23 cellular contexts compared by ENCODE assay signal in genomic region chr10:4481192-4481591, GRCh38.
"Had no signal": no experiment of that assay in that cellular context is flagged by ENCODE, and none has a peak within 500 bp of the region (broad histone marks: within the 10 kb centered on the region; RNA-seq: fewer than 3 reads in every experiment).

No MANE protein-coding gene starts in this region.

- H3K4me1 ChIP-seq: gastrocnemius medialis, lower lobe of right lung, psoas muscle, sigmoid colon, suprapubic skin, transverse colon, upper lobe of right lung, uterus had no signal

- DNase-seq: cortex of kidney; dorsolateral prefrontal cortex; effector CD4-positive, alpha-beta T cell; foreskin fibroblast; gastrocnemius medialis; left ventricle myocardium superior; lower lobe of right lung; naive thymus-derived CD8-positive, alpha-beta T cell; occipital lobe; ovary; posterior cingulate gyrus; psoas muscle; right cardiac atrium; sigmoid colon; stimulated activated CD4-positive, alpha-beta T cell treated with anti-CD3 and anti-CD28 coated beads, Interleukin-2, amount 100 ng/mL, for 24 hours; stimulated activated CD4-positive, alpha-beta T cell treated with anti-CD3 and anti-CD28 coated beads, Interleukin-4, amount 100 ng/mL, for 24 hours; stimulated activated naive CD4-positive, alpha-beta T cell treated with Interleukin-2 at 50 U/mL for 16 hours; transverse colon; upper lobe of right lung; uterus had no signal

- H3K4me1 Mint-ChIP-seq: naive thymus-derived CD8-positive, alpha-beta T cell had no signal

- H3K36me3 ChIP-seq: gastrocnemius medialis, lower lobe of right lung, ovary, sigmoid colon, suprapubic skin, transverse colon, upper lobe of right lung, uterus had no signal

- H3K4me3 ChIP-seq: dorsolateral prefrontal cortex, gastrocnemius medialis, lower lobe of right lung, ovary, psoas muscle, sigmoid colon, suprapubic skin, transverse colon, upper lobe of right lung, uterus had no signal

- H3K27me3 ChIP-seq: dorsolateral prefrontal cortex, gastrocnemius medialis, ovary, sigmoid colon, suprapubic skin, transverse colon, upper lobe of right lung, uterus had no signal

- H3K27ac Mint-ChIP-seq: naive thymus-derived CD8-positive, alpha-beta T cell; stimulated activated effector memory CD8-positive, alpha-beta T cell treated with anti-CD3 and anti-CD28 coated beads, Interleukin-12 subunit alpha, Interleukin-12 subunit beta, amount 100 ng/mL, for 72 hours had no signal

- H3K36me3 Mint-ChIP-seq: naive thymus-derived CD8-positive, alpha-beta T cell; stimulated activated effector memory CD8-positive, alpha-beta T cell treated with anti-CD3 and anti-CD28 coated beads, Interleukin-12 subunit alpha, Interleukin-12 subunit beta, amount 100 ng/mL, for 72 hours had no signal

- H3K4me3 Mint-ChIP-seq: naive thymus-derived CD8-positive, alpha-beta T cell; stimulated activated effector memory CD8-positive, alpha-beta T cell treated with anti-CD3 and anti-CD28 coated beads, Interleukin-12 subunit alpha, Interleukin-12 subunit beta, amount 100 ng/mL, for 72 hours had no signal

- ATAC-seq: gastrocnemius medialis; left ventricle myocardium superior; lower lobe of right lung; naive thymus-derived CD8-positive, alpha-beta T cell; psoas muscle; right cardiac atrium; stimulated activated effector memory CD8-positive, alpha-beta T cell treated with anti-CD3 and anti-CD28 coated beads, Interleukin-12 subunit alpha, Interleukin-12 subunit beta, amount 100 ng/mL, for 72 hours; upper lobe of right lung had no signal

- FAIRE-seq: keratinocyte had no signal

- H3K27ac ChIP-seq: dorsolateral prefrontal cortex, gastrocnemius medialis, lower lobe of right lung, ovary, psoas muscle, sigmoid colon, suprapubic skin, transverse colon, upper lobe of right lung, uterus had no signal

- H3K27me3 Mint-ChIP-seq: naive thymus-derived CD8-positive, alpha-beta T cell had no signal
